In genomic region chr6:142207265-142207877, GRCh38 we compare ENCODE assay signal across 8 cellular contexts.
A peak's percentile ranks its signal among the peaks of the same experiment; 100 is the strongest.
DNase-seq lines count a peak whose midpoint lies in the region; ATAC-seq and TF ChIP-seq lines count a peak whose summit lies in the region.

No MANE protein-coding gene starts in this region.

- TF ChIP-seq CTCF in DOHH2 (IDR thresholded peaks at IDR 0.05; ENCODE audit: low read depth, low read length, poor library complexity, severe bottlenecking) (peak; percentile 90), nephron progenitor cell (IDR thresholded peaks at IDR 0.05) (peak; percentile 72)

- no peak overlapping the region for H3K4me2 ChIP-seq in DOHH2 (ENCODE audit: low read length)

- H3K79me2 ChIP-seq in DOHH2 (ENCODE audit: control insufficient read depth, low read length): no peaks in the 10 kb centered on the region

- H3K27ac Mint-ChIP-seq in activated CD4-positive, alpha-beta memory T cell treated with anti-CD3 and anti-CD28 coated beads for 36 hours: no peak overlapping the region
- H3K27ac Mint-ChIP-seq in nephron progenitor cell: no peak overlapping the region

- CTCF ChIA-PET in activated CD4-positive, alpha-beta memory T cell treated with anti-CD3 and anti-CD28 coated beads for 36 hours (lab: Charles Lee): interaction anchor here (0.6 to 2.6 kb wide), 16 partner anchors 8 to 441 kb away, joined by 3 to 31 read pairs (median 5); partner anchors contain the start of genes NMBR and VTA1

- no peaks in the 10 kb centered on the region; the same call in 1 of the 2 replicates for H3F3A ChIP-seq in DOHH2 (ENCODE audit: control insufficient read depth, insufficient read depth)

- no peaks in the 10 kb centered on the region for H3K27me3 ChIP-seq in DOHH2 (ENCODE audit: control insufficient read depth, low read length)

- peaks cover 43% of the 10 kb centered on the region for H3K36me3 Mint-ChIP-seq in activated CD4-positive, alpha-beta memory T cell treated with anti-CD3 and anti-CD28 coated beads for 36 hours
- H3K36me3 Mint-ChIP-seq in nephron progenitor cell (ENCODE audit: low read depth): peaks cover 76% of the 10 kb centered on the region

- POLR2A ChIA-PET in activated CD4-positive, alpha-beta memory T cell treated with anti-CD3 and anti-CD28 coated beads for 36 hours (lab: Charles Lee): no interaction called here

- no peaks in the 10 kb centered on the region for H3K4me1 ChIP-seq in DOHH2 (ENCODE audit: control insufficient read depth, low read length)

- peaks cover 8% of the 10 kb centered on the region for H3K9me3 Mint-ChIP-seq in activated CD4-positive, alpha-beta memory T cell treated with anti-CD3 and anti-CD28 coated beads for 36 hours
- peaks cover 35% of the 10 kb centered on the region for H3K9me3 Mint-ChIP-seq in nephron progenitor cell

- DNase-seq in NCI-H2029 (lab: John Stamatoyannopoulos, UW): peak; percentile 23
- DNase-seq in activated CD4-positive, alpha-beta memory T cell treated with anti-CD3 and anti-CD28 coated beads for 36 hours: peak; percentile 49
- peak; percentile 54 to 76 for DNase-seq in erythroblast (lab: John Stamatoyannopoulos, UW)
- DNase-seq in nephron progenitor cell: peak; percentile 48
- DNase-seq in inferior parietal cortex (ENCODE audit: extremely low spot score): no peak

- no peak overlapping the region for H3K27ac ChIP-seq in DOHH2 (ENCODE audit: low read depth, low read length)

- H3K9me2 ChIP-seq in DOHH2 (replicated peaks; ENCODE audit: control insufficient read depth, low read length): no peaks in the 10 kb centered on the region

- peaks cover under 1% of the 10 kb centered on the region; the same call in 1 of the 2 replicates for H3K9me3 ChIP-seq in DOHH2 (ENCODE audit: control insufficient read depth, insufficient read depth, low read length)

- H3K4me3 Mint-ChIP-seq in activated CD4-positive, alpha-beta memory T cell treated with anti-CD3 and anti-CD28 coated beads for 36 hours: no peak overlapping the region
- H3K4me3 Mint-ChIP-seq in nephron progenitor cell: no peak overlapping the region

- intact Hi-C loops in activated CD4-positive, alpha-beta memory T cell treated with anti-CD3 and anti-CD28 coated beads for 36 hours (cut with micrococcal nuclease): loop anchor here (1.0 kb wide), 3 partner anchors 51 to 218 kb away; partner anchors contain the start of genes NMBR and VTA1

- no peak overlapping the region for H3K4me3 ChIP-seq in DOHH2 (ENCODE audit: low read length)

- peaks cover 46% of the 10 kb centered on the region for H3K36me3 ChIP-seq in DOHH2 (ENCODE audit: control insufficient read depth, low read length)

- ATAC-seq in GM21723 (IDR thresholded peaks at IDR 0.05; ENCODE audit: unreplicated experiment): peak; percentile 83
- no peak for ATAC-seq in GM18520 (IDR thresholded peaks at IDR 0.05; ENCODE audit: unreplicated experiment)

- H4K20me1 ChIP-seq in DOHH2 (ENCODE audit: control insufficient read depth, insufficient read depth, low read depth, low read length): no peaks in the 10 kb centered on the region

- no peaks in the 10 kb centered on the region for H3K4me1 Mint-ChIP-seq in activated CD4-positive, alpha-beta memory T cell treated with anti-CD3 and anti-CD28 coated beads for 36 hours (ENCODE audit: low read depth)
- no peaks in the 10 kb centered on the region for H3K4me1 Mint-ChIP-seq in nephron progenitor cell

- H3K27me3 Mint-ChIP-seq in activated CD4-positive, alpha-beta memory T cell treated with anti-CD3 and anti-CD28 coated beads for 36 hours: no peaks in the 10 kb centered on the region
- peaks cover 4% of the 10 kb centered on the region for H3K27me3 Mint-ChIP-seq in nephron progenitor cell (ENCODE audit: low read depth, poor library complexity)

- TF ChIP-seq POLR2A in erythroblast (IDR thresholded peaks at IDR 0.05; ENCODE audit: low read length): no peak
